In the genomic region with DNA sequence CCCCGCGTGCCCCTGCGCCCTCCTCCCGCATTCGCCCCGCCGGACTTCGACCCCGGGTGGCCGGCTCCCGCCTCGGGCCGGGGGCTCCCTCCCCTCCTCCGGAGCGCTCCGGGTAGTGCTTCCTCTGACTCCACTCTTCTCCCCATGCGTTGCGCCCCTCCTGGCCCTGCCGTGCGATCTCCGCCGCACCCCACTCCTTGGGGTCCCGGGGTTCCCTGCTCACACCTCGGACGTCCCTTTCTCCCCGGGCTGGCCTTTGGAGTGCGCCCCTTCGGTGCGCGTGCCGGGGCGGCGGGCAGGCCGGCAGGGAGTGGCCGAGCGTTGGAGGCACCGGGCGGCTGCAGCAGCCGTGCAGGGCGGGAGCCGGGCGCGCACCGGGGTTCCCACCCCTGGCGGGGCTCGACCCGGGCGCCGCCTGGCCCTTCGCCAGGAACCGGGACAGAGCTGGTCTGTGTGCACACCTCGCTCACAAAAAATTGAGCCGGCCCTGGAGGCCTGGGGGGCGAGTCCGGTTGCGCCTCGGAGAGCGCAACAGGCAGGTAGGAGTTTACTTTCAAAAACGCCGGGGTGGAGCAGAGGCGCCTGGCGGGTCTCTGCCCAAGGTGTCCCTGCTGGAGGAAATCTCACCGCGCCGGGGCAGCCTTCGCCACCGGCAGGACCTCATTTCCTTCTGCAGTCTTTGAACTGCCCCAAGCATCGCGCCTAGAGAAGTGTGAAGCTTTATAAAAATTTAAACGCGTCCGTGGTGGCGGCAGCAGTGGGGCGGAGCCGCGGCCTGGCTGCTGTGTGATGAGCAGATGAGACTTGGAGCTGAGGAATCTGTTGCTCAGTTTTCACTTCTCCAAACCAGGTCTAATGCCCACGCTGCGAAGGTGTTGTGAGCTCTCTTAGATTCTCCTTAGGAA, we compare ENCODE assay signal across 8 cellular contexts. TPM values are rescaled to one million over a fixed set of nuclear protein-coding genes. Genes with fewer than 3 reads are reported as not detected.
DNase-seq lines count a peak whose midpoint lies in the region; ATAC-seq and TF ChIP-seq lines count a peak whose summit lies in the region.

No MANE protein-coding gene starts in this region.

- CTCF ChIA-PET in BJ (lab: Yijun Ruan, JAX), result interaction anchor here (0.7 to 1.3 kb wide), 5 partner anchors 10 to 124 kb away, joined by 3 read pairs; no protein-coding TSS in a partner anchor

- no peaks in the 10 kb centered on the region for H3K9me3 ChIP-seq in neural cell (ENCODE audit: low read length)

- no peaks in the 10 kb centered on the region for H3K79me2 ChIP-seq in neural cell (replicated peaks; ENCODE audit: insufficient read depth, low read length)

- POLR2A ChIA-PET in BJ (lab: Charles Lee), result interaction anchor here (0.6 kb wide), 1 partner anchor 61 kb away, joined by 4 read pairs; no protein-coding TSS in a partner anchor

- no peak for DNase-seq in BJ (ENCODE audit: low read depth)
- peak; percentile 9 for DNase-seq in NCI-H187 treated with DMSO at 0.1 percent for 48 hours (lab: John Stamatoyannopoulos, UW)
- peak; percentile 68 for DNase-seq in activated CD8-positive, alpha-beta memory T cell treated with anti-CD3 and anti-CD28 coated beads for 24 hours
- peak; percentile 29 for DNase-seq in fibroblast of pulmonary artery (ENCODE audit: low read depth)
- no peak for DNase-seq in T-helper 9 cell

- no peaks in the 10 kb centered on the region for H4K20me1 ChIP-seq in neural cell (ENCODE audit: insufficient read depth)

- TF ChIP-seq RAD21 in neural cell (conservative IDR thresholded peaks at IDR 0.05), result peak; percentile 15

- H3K36me3 ChIP-seq in BJ (ENCODE audit: control insufficient read depth, insufficient read depth, low read length), result no peaks in the 10 kb centered on the region
- H3K36me3 ChIP-seq in neural cell (ENCODE audit: insufficient read depth, low read length), result no peaks in the 10 kb centered on the region

- H3F3A ChIP-seq in neural cell (ENCODE audit: insufficient read depth, low read length, poor library complexity, severe bottlenecking), result no peaks in the 10 kb centered on the region

- ATAC-seq in GM18517 (IDR thresholded peaks at IDR 0.05; ENCODE audit: unreplicated experiment) (peak; percentile 55), HG02885 (IDR thresholded peaks at IDR 0.05; ENCODE audit: poor library complexity, unreplicated experiment) (peak; percentile 67)

- TF ChIP-seq EP300 in neural cell (conservative IDR thresholded peaks at IDR 0.05; ENCODE audit: poor library complexity, severe bottlenecking), result no peak

- H3K4me3 ChIP-seq in BJ (ENCODE audit: low read depth, low read length) (peak overlapping the region; percentile 90), fibroblast of pulmonary artery (replicated peaks; ENCODE audit: low read depth, low read length) (peak overlapping the region; percentile 77), neural cell (ENCODE audit: low read length) (peak overlapping the region; percentile 80)

- no peaks in the 10 kb centered on the region for H3K27me3 ChIP-seq in BJ (ENCODE audit: control insufficient read depth, insufficient read depth, low read length)
- H3K27me3 ChIP-seq in neural cell (ENCODE audit: insufficient read depth, low read depth, low read length), result peaks cover 19% of the 10 kb centered on the region

- H3K9ac ChIP-seq in neural cell (ENCODE audit: low read length), result peak overlapping the region; percentile 49

- no peaks in the 10 kb centered on the region for H3K9me2 ChIP-seq in neural cell (ENCODE audit: insufficient read depth, low read length)

- H3K27ac ChIP-seq in neural cell (ENCODE audit: low read length), result no peak overlapping the region

- 0 out of 2 replicates have a peak, but pooled peaks have one; percentile 24 for TF ChIP-seq CTCF in BJ (IDR thresholded peaks at IDR 0.05; ENCODE audit: insufficient read depth, low read depth, low read length)
- no peak for TF ChIP-seq CTCF in fibroblast of pulmonary artery (IDR thresholded peaks at IDR 0.05; ENCODE audit: low read length, missing control alignments)
- TF ChIP-seq CTCF in neural cell (IDR thresholded peaks at IDR 0.05; ENCODE audit: poor library complexity, severe bottlenecking), result peak; percentile 12

- peak overlapping the region; percentile 72 for H3K4me2 ChIP-seq in neural cell (ENCODE audit: low read length)

- no peak overlapping the region for H2AFZ ChIP-seq in neural cell (ENCODE audit: low read depth, low read length)

TF ChIP-seq in neural cell, 6 proteins besides CTCF, POLR2A, EP300 and RAD21:
- TF ChIP-seq POLR2AphosphoS5 (IDR thresholded peaks at IDR 0.05) (no peak), TAF1 (IDR thresholded peaks at IDR 0.05; ENCODE audit: low read depth) (no peak), MXI1 (conservative IDR thresholded peaks at IDR 0.05; ENCODE audit: poor library complexity, severe bottlenecking) (peak; percentile 24), SMC3 (conservative IDR thresholded peaks at IDR 0.05; ENCODE audit: poor library complexity) (no peak), EZH2 (IDR thresholded peaks at IDR 0.05; ENCODE audit: borderline replicate concordance, insufficient read depth, low read length, poor library complexity, severe bottlenecking) (no peak)

RNA-seq across cellular contexts. Expression of gene VANGL1, which starts 0.7 kb away (rescaled TPM):
- polyA plus RNA-seq in BJ (2011; rRNA removed), result 11.4 and 11.6 TPM in 2 replicates
- polyA minus RNA-seq in BJ (2011; rRNA and poly(A)+ RNA removed), result 13.6 and 15.0 TPM in 2 replicates
- polyA plus RNA-seq in neural cell, result 0.40 and 0.53 TPM in 2 replicates
- polyA minus RNA-seq in neural cell, result 1.5 and 2.1 TPM in 2 replicates

Comparison
In these comparisons a context has a peak if more than half of its experiments do, and no peak if none do; other contexts are left out.
1. DNase-seq: peak in NCI-H187 treated with DMSO at 0.1 percent for 48 hours (single experiment), activated CD8-positive, alpha-beta memory T cell treated with anti-CD3 and anti-CD28 coated beads for 24 hours (single experiment) and fibroblast of pulmonary artery (single experiment); none in BJ (single experiment) and T-helper 9 cell (single experiment).
2. Peak in every context shown above with its lines, with median percentiles within 50 percentile points of each other: H3K4me3 ChIP-seq.